Comparison of ENCODE assay signal across 8 cellular contexts in the genomic region with DNA sequence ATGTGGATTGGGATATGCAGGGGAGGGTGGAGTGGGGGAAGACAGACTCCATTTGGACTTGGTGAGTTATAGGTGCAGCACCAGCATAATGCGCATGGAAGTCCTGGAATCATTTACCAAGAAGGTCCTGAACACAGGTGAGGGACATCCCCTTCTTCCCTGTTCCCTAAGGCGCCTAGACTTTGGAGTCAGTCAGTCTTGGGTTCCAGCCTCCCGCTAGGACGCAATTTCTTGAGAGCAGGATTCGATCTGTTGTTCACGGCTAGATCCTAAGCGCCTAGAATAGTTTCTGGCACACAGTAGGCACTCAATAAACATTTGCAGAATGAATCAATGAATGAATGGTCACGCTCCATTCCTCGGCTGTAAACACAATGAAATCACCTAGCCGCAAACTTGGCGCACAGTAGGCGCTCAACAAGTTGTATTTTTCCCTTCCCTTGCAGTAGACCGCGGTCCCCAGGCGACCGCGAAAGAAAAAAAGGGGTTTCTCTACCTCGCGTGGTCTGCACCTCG. TPM values are rescaled to one million over a fixed set of nuclear protein-coding genes. Genes with fewer than 3 reads are reported as not detected.
DNase-seq lines count a peak whose midpoint lies in the region; FAIRE-seq and TF ChIP-seq lines count a peak whose summit lies in the region.

No MANE protein-coding gene starts in this region.

- H3K56ac ChIP-seq in H1 (replicated peaks; ENCODE audit: insufficient read length, low read depth, low read length), result peak overlapping the region; percentile 67

- H3K79me2 ChIP-seq in H1 (ENCODE audit: control insufficient read depth in 1 of 2, insufficient read depth in 2 of 2, low read length in 2 of 2), result peaks cover 0 to 8% of the 10 kb centered on the region in 2 experiments; a peak in 2 of 4 replicates

- H3K36me3 Mint-ChIP-seq in Calu3 (ENCODE audit: insufficient read depth, unreplicated experiment) (peaks cover 40% of the 10 kb centered on the region), osteocyte (ENCODE audit: unreplicated experiment) (no peaks in the 10 kb centered on the region)

- H3K9ac ChIP-seq in H1 (replicated peaks in 1 of 4; ENCODE audit: extremely low read depth in 1 of 4, low read depth in 3 of 4, low read length in 3 of 4), result peak overlapping the region; percentile 21 to 50 (median 42)

- peak overlapping the region; percentile 66; the same call in 1 of the 2 replicates for H2BK20ac ChIP-seq in H1 (ENCODE audit: low read length)

- no peaks in the 10 kb centered on the region for H3K36me3 ChIP-seq in H1 (ENCODE audit: control insufficient read depth in 2 of 4, insufficient read depth in 4 of 4, low read length in 3 of 4)

- BruUV-seq in Calu3 (replicated peaks; lab: Mats Ljungman, UMichigan), result no TSS peak

- peak overlapping the region; percentile 66 for H2AFZ ChIP-seq in H1 (ENCODE audit: low read length)

- TF ChIP-seq CTCF in Calu3 (IDR thresholded peaks at IDR 0.05; ENCODE audit: unreplicated experiment), result no peak
- no peak for TF ChIP-seq CTCF in H1 (IDR thresholded peaks at IDR 0.05; ENCODE audit: control extremely low read depth in 1 of 3, insufficient read depth in 1 of 3, low read depth in 1 of 3, low read length in 3 of 3)
- no peak for TF ChIP-seq CTCF in osteocyte (IDR thresholded peaks at IDR 0.05)

- no peak for FAIRE-seq in H1 (lab: Jason Lieb, UNC)

- H3K27me3 ChIP-seq in H1 (replicated peaks in 1 of 4; ENCODE audit: control insufficient read depth in 3 of 4, extremely low read depth in 1 of 4, insufficient read depth in 3 of 4, low read length in 3 of 4), result peaks cover 2 to 22% (median 14%) of the 10 kb centered on the region in 4 experiments; a peak in 6 of 7 replicates

- H3K23ac ChIP-seq in H1 (ENCODE audit: insufficient read length), result no peak overlapping the region

- peak overlapping the region; percentile 54; the same call in 1 of the 2 replicates for H2BK15ac ChIP-seq in H1 (ENCODE audit: low read length)

- CTCF ChIA-PET in Calu3 (lab: Charles Lee) (no interaction called here), H1 (lab: Charles Lee; ENCODE audit: partially characterized antibody) (no interaction called here)

- H3K79me1 ChIP-seq in H1 (ENCODE audit: low read depth, low read length), result no peaks in the 10 kb centered on the region; the same call in 1 of the 2 replicates

- TF ChIP-seq EP300 in H1 (IDR thresholded peaks at IDR 0.05; ENCODE audit: borderline replicate concordance in 1 of 2, low read depth in 2 of 2, low read length in 2 of 2), result no peak

- no peak for TF ChIP-seq POLR2A in H1 (IDR thresholded peaks at IDR 0.05; ENCODE audit: control extremely low read depth in 1 of 2, low read depth in 2 of 2, low read length in 2 of 2)

- H3K4me3 Mint-ChIP-seq in Calu3 (ENCODE audit: low read depth, unreplicated experiment) (peak overlapping the region; percentile 87), osteocyte (ENCODE audit: unreplicated experiment) (peak overlapping the region; percentile 76)

- POLR2A ChIA-PET in H1 (lab: Charles Lee; ENCODE audit: partially characterized antibody), result interaction anchor here (1.6 to 5.2 kb wide), 2 partner anchors 20 to 39 kb away, joined by 4 to 48 read pairs; no protein-coding TSS in a partner anchor

- DNase-seq in Calu3, result no peak
- DNase-seq in LHCN-M2 (ENCODE audit: low read depth), result peak; percentile 4
- DNase-seq in H1 (ENCODE audit: low read depth in 1 of 2, low spot score in 2 of 2), result no peak
- no peak for DNase-seq in osteocyte (ENCODE audit: extremely low spot score, unreplicated experiment)
- no peak for DNase-seq in NCI-H1048 (lab: John Stamatoyannopoulos, UW)
- DNase-seq in hippocampal formation (lab: John Stamatoyannopoulos, UW), result no peak
- no peak for DNase-seq in ACHN
- no peak for DNase-seq in OCI-M1 (lab: John Stamatoyannopoulos, UW)

- H4K91ac ChIP-seq in H1 (replicated peaks; ENCODE audit: insufficient read length, low read length), result peak overlapping the region; percentile 92

- 11% methylated on average over 17 of the region's 20 CpGs; no CpG with 5 or more reads in 1 of the 2 experiments for WGBS in H1 (ENCODE audit: extremely low coverage in 1 of 2, insufficient coverage in 1 of 2, insufficient read length in 1 of 2, insufficient replicate concordance in 2 of 2, low coverage in 1 of 2, low lambda C conversion rate in 2 of 2, missing lambda C conversion rate in 1 of 2), 2 experiments

- peak overlapping the region; percentile 43 to 77 (median 59) for H3K4me3 ChIP-seq in H1 (ENCODE audit: extremely low read depth in 1 of 4, insufficient read depth in 2 of 4, low read depth in 3 of 4, low read length in 4 of 4)

- peaks cover 18% of the 10 kb centered on the region for H3K23me2 ChIP-seq in H1 (ENCODE audit: low read depth, low read length)

- H4K8ac ChIP-seq in H1 (ENCODE audit: extremely low read depth, insufficient read depth, low read length), result peak overlapping the region; percentile 92

- peak overlapping the region; percentile 79 for H4K5ac ChIP-seq in H1 (ENCODE audit: insufficient read length, low read depth, low read length)

- no peak overlapping the region; the same call in 1 of the 2 replicates for H2BK5ac ChIP-seq in H1 (ENCODE audit: low read depth, low read length)

- no peak overlapping the region for H3K14ac ChIP-seq in H1 (ENCODE audit: insufficient read length)

- intact Hi-C loops in Calu3 (cut with micrococcal nuclease; ENCODE audit: unreplicated experiment), result no loop called here

- peaks cover 9 to 12% (median 10%) of the 10 kb centered on the region in 4 experiments for H3K4me1 ChIP-seq in H1 (replicated peaks in 1 of 4; ENCODE audit: control insufficient read depth in 3 of 4, insufficient read depth in 4 of 4, low read length in 3 of 4)

- H3K27ac Mint-ChIP-seq in Calu3 (ENCODE audit: unreplicated experiment) (peak overlapping the region; percentile 66), osteocyte (ENCODE audit: unreplicated experiment) (no peak overlapping the region)

- H3K9me3 Mint-ChIP-seq in Calu3 (ENCODE audit: low read depth, unreplicated experiment) (no peaks in the 10 kb centered on the region), osteocyte (ENCODE audit: unreplicated experiment) (no peaks in the 10 kb centered on the region)

- H3K4ac ChIP-seq in H1 (replicated peaks; ENCODE audit: insufficient read length, low read depth, low read length), result no peak overlapping the region

- H3K18ac ChIP-seq in H1 (ENCODE audit: extremely low read depth, low read length), result peak overlapping the region; percentile 88; the same call in 1 of the 2 replicates

- H3K9me3 ChIP-seq in H1 (ENCODE audit: insufficient read depth in 2 of 2, low read depth in 1 of 2, low read length in 1 of 2), result no peaks in the 10 kb centered on the region

- peak overlapping the region; percentile 83; the same call in 1 of the 2 replicates for H2BK12ac ChIP-seq in H1 (ENCODE audit: low read depth, low read length)

- H2AK5ac ChIP-seq in H1 (ENCODE audit: low read depth, low read length), result no peak overlapping the region

- no peak overlapping the region for H3K27ac ChIP-seq in H1 (ENCODE audit: low read depth, low read length)

- H3K27me3 Mint-ChIP-seq in Calu3 (ENCODE audit: unreplicated experiment) (no peaks in the 10 kb centered on the region), osteocyte (ENCODE audit: unreplicated experiment) (peaks cover 16% of the 10 kb centered on the region)

- TF ChIP-seq RAD21 in H1 (IDR thresholded peaks at IDR 0.05 in 1 of 2, conservative IDR thresholded peaks at IDR 0.05 in 1 of 2; ENCODE audit: low read depth in 2 of 2, low read length in 2 of 2), result no peak

- H3K4me1 Mint-ChIP-seq in Calu3 (ENCODE audit: low read depth, unreplicated experiment), result peaks cover 58% of the 10 kb centered on the region
- H3K4me1 Mint-ChIP-seq in osteocyte (ENCODE audit: unreplicated experiment), result peaks cover 24% of the 10 kb centered on the region

- peak overlapping the region; percentile 65 to 96 for H3K4me2 ChIP-seq in H1 (ENCODE audit: insufficient read depth in 1 of 2, low read depth in 2 of 2, low read length in 2 of 2)

- in situ Hi-C loops in ACHN (cut with HindIII; ENCODE audit: low pct_ligation_motif_present, low pct_unique_long_range_greater_than_20kb, low sequenced_read_pairs), result no loop called here

- H4K20me1 ChIP-seq in H1 (replicated peaks in 1 of 2; ENCODE audit: control insufficient read depth in 1 of 2, insufficient read depth in 2 of 2, low read length in 2 of 2), result no peaks in the 10 kb centered on the region

- no peak overlapping the region for H2BK120ac ChIP-seq in H1 (replicated peaks; ENCODE audit: low read depth, low read length)

TF ChIP-seq in H1, 55 proteins besides CTCF, POLR2A, EP300 and RAD21 (continues in another document):
- TF ChIP-seq ASH2L (IDR thresholded peaks at IDR 0.05; ENCODE audit: low read length) (no peak), CTBP2 (IDR thresholded peaks at IDR 0.05; ENCODE audit: borderline replicate concordance, insufficient read depth, insufficient read length, low read length) (no peak), SIRT6 (IDR thresholded peaks at IDR 0.05; ENCODE audit: low read length) (no peak), POLR2AphosphoS5 (IDR thresholded peaks at IDR 0.05; ENCODE audit: low read depth, low read length) (no peak), SIN3A (conservative IDR thresholded peaks at IDR 0.05 in 1 of 2, IDR thresholded peaks at IDR 0.05 in 1 of 2; ENCODE audit: low read depth in 1 of 2, low read length in 2 of 2) (no peak), JUN (IDR thresholded peaks at IDR 0.05; ENCODE audit: low read depth, low read length) (no peak), SUZ12 (IDR thresholded peaks at IDR 0.05; ENCODE audit: low read length) (no peak), KDM1A (IDR thresholded peaks at IDR 0.05; ENCODE audit: borderline replicate concordance, low read length) (no peak), HDAC2 (IDR thresholded peaks at IDR 0.05; ENCODE audit: borderline replicate concordance in 1 of 2, low read depth in 2 of 2, low read length in 2 of 2) (no peak; a peak in 1 of 4 replicates), RXRA (IDR thresholded peaks at IDR 0.05; ENCODE audit: insufficient read depth, low read depth, low read length) (no peak), EZH2 (IDR thresholded peaks at IDR 0.05; ENCODE audit: low read depth, low read length, severe bottlenecking) (no peak), SRF (IDR thresholded peaks at IDR 0.05; ENCODE audit: low read depth, low read length) (no peak)

RNA-seq across cellular contexts. Expression of gene AK4, which starts 1.0 kb away (rescaled TPM):
- total RNA-seq in Calu3 (2022) (39.6 and 49.9 TPM in 2 replicates), LHCN-M2 (2014; rRNA removed) (48.5 and 53.5 TPM in 2 replicates), osteocyte (22.4 and 23.4 TPM in 2 replicates)
- polyA plus RNA-seq in LHCN-M2 (2012), result 25.6 TPM
- 159 and 175 TPM in 2 replicates for total RNA-seq in H1 (2021; fragmentation: NEBNext Ultra II Directional; extraction: Animal tissue kit (Norgen Biotek cat#: 25700))
- 38.6 and 64.5 TPM in 2 replicates for polyA plus RNA-seq in H1 (2011; rRNA removed)
- polyA plus RNA-seq in H1 (2011; cell fraction: cytosol; rRNA removed), result 43.2 TPM
- polyA plus RNA-seq in H1 (2011; cell fraction: nucleus; rRNA removed), result 26.7 TPM
- polyA plus RNA-seq in H1 (2012, experiment 1 of 2), result 54.2 to 73.8 TPM (median 65.5 TPM) in 4 replicates
- polyA plus RNA-seq in H1 (2012, experiment 2 of 2), result 24.0 TPM
- polyA plus RNA-seq in H1 (2013, experiment 1 of 2), result 109 TPM
- polyA plus RNA-seq in H1 (2013, experiment 2 of 2), result 113 TPM
- polyA minus RNA-seq in H1 (2011; rRNA and poly(A)+ RNA removed), result 75.4 and 132 TPM in 2 replicates
- 33.1 TPM for polyA minus RNA-seq in H1 (2011; cell fraction: cytosol; rRNA and poly(A)+ RNA removed)
- polyA minus RNA-seq in H1 (2011; cell fraction: nucleus; rRNA and poly(A)+ RNA removed), result 38.6 TPM
